Comparison of ENCODE assay signal across 1 cellular context in genomic region chr15:57323806-57324589, GRCh38.
TF ChIP-seq lines count a peak whose summit lies in the region.

No MANE protein-coding gene starts in this region.

TF ChIP-seq in K562, 482 proteins besides CTCF, POLR2A, EP300 and RAD21 (continued from another document and continues in another):
- TF ChIP-seq, protein P1, sequence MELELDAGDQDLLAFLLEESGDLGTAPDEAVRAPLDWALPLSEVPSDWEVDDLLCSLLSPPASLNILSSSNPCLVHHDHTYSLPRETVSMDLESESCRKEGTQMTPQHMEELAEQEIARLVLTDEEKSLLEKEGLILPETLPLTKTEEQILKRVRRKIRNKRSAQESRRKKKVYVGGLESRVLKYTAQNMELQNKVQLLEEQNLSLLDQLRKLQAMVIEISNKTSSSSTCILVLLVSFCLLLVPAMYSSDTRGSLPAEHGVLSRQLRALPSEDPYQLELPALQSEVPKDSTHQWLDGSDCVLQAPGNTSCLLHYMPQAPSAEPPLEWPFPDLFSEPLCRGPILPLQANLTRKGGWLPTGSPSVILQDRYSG (tag; conservative IDR thresholded peaks at IDR 0.05; ENCODE audit: low read depth), result no peak
- TF ChIP-seq ZBTB11 (CRISPR knock-in tag; IDR thresholded peaks at IDR 0.05), result peak in 1 of 3 experiments; percentile 90; a peak in 2 of 6 replicates
- TF ChIP-seq ZNF444 (CRISPR knock-in tag; IDR thresholded peaks at IDR 0.05), result 0 out of 2 replicates have a peak, but pooled peaks have one; percentile 39
- TF ChIP-seq MLX (CRISPR knock-in tag; conservative IDR thresholded peaks at IDR 0.05), result no peak
- 0 out of 2 replicates have a peak, but pooled peaks have one; percentile 13 for TF ChIP-seq STAT5A (IDR thresholded peaks at IDR 0.05; ENCODE audit: borderline replicate concordance, low read length)
- TF ChIP-seq BHLHE40 (IDR thresholded peaks at IDR 0.05; ENCODE audit: low read length), result no peak; the same call in 1 of the 2 replicates
- TF ChIP-seq HDAC3 (IDR thresholded peaks at IDR 0.05; ENCODE audit: borderline replicate concordance, partially characterized antibody), result no peak
- TF ChIP-seq YY1 (IDR thresholded peaks at IDR 0.05; ENCODE audit: borderline replicate concordance in 1 of 3, control insufficient read depth in 1 of 3, extremely low read depth in 1 of 3, insufficient read depth in 3 of 3, insufficient read length in 1 of 3, insufficient replicate concordance in 2 of 3, low read depth in 1 of 3, low read length in 2 of 3), result peak in 1 of 3 experiments; percentile 21
- TF ChIP-seq, protein P2, sequence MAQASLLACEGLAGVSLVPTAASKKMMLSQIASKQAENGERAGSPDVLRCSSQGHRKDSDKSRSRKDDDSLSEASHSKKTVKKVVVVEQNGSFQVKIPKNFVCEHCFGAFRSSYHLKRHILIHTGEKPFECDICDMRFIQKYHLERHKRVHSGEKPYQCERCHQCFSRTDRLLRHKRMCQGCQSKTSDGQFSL (CRISPR knock-in tag; IDR thresholded peaks at IDR 0.05), result peak; percentile 71; the same call in 1 of the 2 replicates
- TF ChIP-seq, protein P2 (tag; IDR thresholded peaks at IDR 0.05), result peak in 1 of 2 experiments; percentile 68; a peak in 1 of 4 replicates
- TF ChIP-seq TAF1 (IDR thresholded peaks at IDR 0.05; ENCODE audit: control insufficient read depth, extremely low read depth, insufficient read depth, low read length, severe bottlenecking), result peak; percentile 41
- TF ChIP-seq ERF (CRISPR knock-in tag; IDR thresholded peaks at IDR 0.05), result no peak
- TF ChIP-seq, protein P3, sequence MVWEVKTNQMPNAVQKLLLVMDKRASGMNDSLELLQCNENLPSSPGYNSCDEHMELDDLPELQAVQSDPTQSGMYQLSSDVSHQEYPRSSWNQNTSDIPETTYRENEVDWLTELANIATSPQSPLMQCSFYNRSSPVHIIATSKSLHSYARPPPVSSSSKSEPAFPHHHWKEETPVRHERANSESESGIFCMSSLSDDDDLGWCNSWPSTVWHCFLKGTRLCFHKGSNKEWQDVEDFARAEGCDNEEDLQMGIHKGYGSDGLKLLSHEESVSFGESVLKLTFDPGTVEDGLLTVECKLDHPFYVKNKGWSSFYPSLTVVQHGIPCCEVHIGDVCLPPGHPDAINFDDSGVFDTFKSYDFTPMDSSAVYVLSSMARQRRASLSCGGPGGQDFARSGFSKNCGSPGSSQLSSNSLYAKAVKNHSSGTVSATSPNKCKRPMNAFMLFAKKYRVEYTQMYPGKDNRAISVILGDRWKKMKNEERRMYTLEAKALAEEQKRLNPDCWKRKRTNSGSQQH (CRISPR knock-in tag; IDR thresholded peaks at IDR 0.05), result peak; percentile 86; the same call in 1 of the 2 replicates
- peak in 1 of 2 experiments; percentile 29 for TF ChIP-seq E2F6 (IDR thresholded peaks at IDR 0.05; ENCODE audit: borderline replicate concordance in 1 of 2, extremely low read depth in 1 of 2, insufficient read depth in 1 of 2, insufficient read length in 1 of 2, low read depth in 1 of 2, low read length in 1 of 2, poor library complexity in 1 of 2, severe bottlenecking in 1 of 2)
- TF ChIP-seq SOX6 (IDR thresholded peaks at IDR 0.05), result peak; percentile 93
- peak; percentile 47; the same call in 1 of the 2 replicates for TF ChIP-seq TCF3 (CRISPR knock-in tag; IDR thresholded peaks at IDR 0.05)
- 0 out of 2 replicates have a peak, but pooled peaks have one; percentile 17 for TF ChIP-seq CBFA2T2 (conservative IDR thresholded peaks at IDR 0.05)
- TF ChIP-seq HDGF (IDR thresholded peaks at IDR 0.05), result 0 out of 2 replicates have a peak, but pooled peaks have one; percentile 60
- TF ChIP-seq ELF1 (tag; IDR thresholded peaks at IDR 0.05), result peak; percentile 71
- TF ChIP-seq NR2C1 (IDR thresholded peaks at IDR 0.05), result 0 out of 2 replicates have a peak, but pooled peaks have one; percentile 20
- TF ChIP-seq NR2C1 (tag; IDR thresholded peaks at IDR 0.05), result no peak
- TF ChIP-seq ATF7 (IDR thresholded peaks at IDR 0.05), result peak; percentile 94
- TF ChIP-seq NCOR1 (IDR thresholded peaks at IDR 0.05), result peak; percentile 58
- peak; percentile 33 for TF ChIP-seq ARHGAP35 (IDR thresholded peaks at IDR 0.05; ENCODE audit: partially characterized antibody)
- peak; percentile 74; the same call in 1 of the 2 replicates for TF ChIP-seq NFATC3 (IDR thresholded peaks at IDR 0.05)
- peak in 1 of 2 experiments; percentile 84; a peak in 2 of 4 replicates for TF ChIP-seq HDAC1 (IDR thresholded peaks at IDR 0.05)
- TF ChIP-seq MLLT1 (IDR thresholded peaks at IDR 0.05), result peak; percentile 75 to 89; a peak in 3 of 4 replicates
- TF ChIP-seq GATAD2B (IDR thresholded peaks at IDR 0.05; ENCODE audit: borderline replicate concordance), result 0 out of 2 replicates have a peak, but pooled peaks have one; percentile 56
- TF ChIP-seq HNRNPK (IDR thresholded peaks at IDR 0.05; ENCODE audit: low read depth, low read length, poor library complexity, severe bottlenecking), result peak; percentile 77
- peak; percentile 76 for TF ChIP-seq SMARCE1 (IDR thresholded peaks at IDR 0.05)
- peak; percentile 57; the same call in 1 of the 2 replicates for TF ChIP-seq GATA2 (CRISPR knock-in tag; IDR thresholded peaks at IDR 0.05)
- no peak for TF ChIP-seq RBFOX2 (IDR thresholded peaks at IDR 0.05; ENCODE audit: low read depth, low read length)
- TF ChIP-seq AFF1 (IDR thresholded peaks at IDR 0.05; ENCODE audit: low read depth in 1 of 2, partially characterized antibody in 2 of 2), result peak; percentile 24 to 88
- peak; percentile 34; the same call in 1 of the 2 replicates for TF ChIP-seq ZNF592 (IDR thresholded peaks at IDR 0.05)
- peak in 1 of 2 experiments; percentile 84; a peak in 2 of 4 replicates for TF ChIP-seq KDM1A (IDR thresholded peaks at IDR 0.05)
